ENCODE assay signal across 1 cellular context in genomic region chr15:81254277-81255265, GRCh38.
TF ChIP-seq lines count a peak whose summit lies in the region.

No MANE protein-coding gene starts in this region.

TF ChIP-seq in IMR-90, 13 proteins besides CTCF, POLR2A, EP300 and RAD21:
- TF ChIP-seq CEBPB (IDR thresholded peaks at IDR 0.05; ENCODE audit: low read depth, low read length) (0 out of 2 replicates have a peak, but pooled peaks have one; percentile 24), MAFK (IDR thresholded peaks at IDR 0.05; ENCODE audit: low read depth, low read length) (no peak)
TF ChIP-seq in IMR-90: peak in this region for 1.
